In the genomic region with DNA sequence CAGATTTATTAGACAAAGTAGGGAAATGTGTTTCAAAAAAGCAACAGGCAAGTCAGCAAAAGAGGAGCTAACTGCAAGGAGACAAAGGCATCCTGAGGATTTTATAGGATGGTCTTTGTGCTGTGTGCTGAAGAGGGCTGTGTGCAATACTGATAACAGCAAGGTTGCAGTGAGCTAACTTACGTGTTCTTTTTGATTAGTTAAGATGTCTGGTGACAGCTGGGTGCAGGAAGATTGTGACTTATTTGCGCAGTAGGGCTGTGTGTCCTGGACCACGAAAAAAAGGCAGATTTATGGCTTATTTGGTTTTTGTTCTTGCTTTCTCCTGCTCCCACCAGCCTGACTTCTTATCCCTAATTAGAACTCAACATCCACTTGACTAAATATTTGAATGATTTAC, we compare ENCODE assay signal across 23 cellular contexts.
"Had no signal": no experiment of that assay in that cellular context is flagged by ENCODE, and none has a peak within 500 bp of the region (broad histone marks: within the 10 kb centered on the region; RNA-seq: fewer than 3 reads in every experiment).

No MANE protein-coding gene starts in this region.

- H3K9me3 Mint-ChIP-seq: nephron; neural progenitor cell; stimulated activated effector memory CD8-positive, alpha-beta T cell treated with anti-CD3 and anti-CD28 coated beads, Interleukin-12 subunit alpha, Interleukin-12 subunit beta, amount 100 ng/mL, for 72 hours; stimulated activated naive B cell treated with anti-CD40 and anti-IgM and Interleukin-4, amounts not matched to agents 10 μg/mL and 1 μg/mL and 100 μg/mL, for 72 hours; stimulated activated naive CD8-positive, alpha-beta T cell treated with anti-CD3 and anti-CD28 coated beads, Interleukin-15, Interleukin-2, amounts not matched to agents 100 ng/mL and 50 ng/mL, for 24 hours had no signal

- ATAC-seq: psoas muscle; right cardiac atrium; right lobe of liver; stimulated activated effector memory CD8-positive, alpha-beta T cell treated with anti-CD3 and anti-CD28 coated beads, Interleukin-12 subunit alpha, Interleukin-12 subunit beta, amount 100 ng/mL, for 72 hours; stimulated activated naive B cell treated with anti-CD40 and anti-IgM and Interleukin-4, amounts not matched to agents 10 μg/mL and 1 μg/mL and 100 μg/mL, for 72 hours had no signal

- H3K27ac Mint-ChIP-seq: nephron; neural progenitor cell; stimulated activated effector memory CD8-positive, alpha-beta T cell treated with anti-CD3 and anti-CD28 coated beads, Interleukin-12 subunit alpha, Interleukin-12 subunit beta, amount 100 ng/mL, for 72 hours; stimulated activated naive B cell treated with anti-CD40 and anti-IgM and Interleukin-4, amounts not matched to agents 10 μg/mL and 1 μg/mL and 100 μg/mL, for 72 hours; stimulated activated naive CD8-positive, alpha-beta T cell treated with anti-CD3 and anti-CD28 coated beads, Interleukin-15, Interleukin-2, amounts not matched to agents 100 ng/mL and 50 ng/mL, for 24 hours had no signal

- FAIRE-seq: small intestine, urothelium cell line had no signal

- H3K36me3 Mint-ChIP-seq: stimulated activated effector memory CD8-positive, alpha-beta T cell treated with anti-CD3 and anti-CD28 coated beads, Interleukin-12 subunit alpha, Interleukin-12 subunit beta, amount 100 ng/mL, for 72 hours had no signal

- DNase-seq: occipital lobe; ovary; posterior cingulate gyrus; psoas muscle; right cardiac atrium; right lobe of liver; sigmoid colon; small intestine; stimulated activated CD4-positive, alpha-beta T cell treated with anti-CD3 and anti-CD28 coated beads, Interleukin-15, amount 100 ng/mL, for 24 hours; stimulated activated CD4-positive, alpha-beta T cell treated with anti-CD3 and anti-CD28 coated beads, Interleukin-2, amount 100 ng/mL, for 24 hours; stimulated activated CD4-positive, alpha-beta T cell treated with anti-CD3 and anti-CD28 coated beads, Interleukin-2, amount 100 ng/mL, for 48 hours; stimulated activated CD4-positive, alpha-beta T cell treated with anti-CD3 and anti-CD28 coated beads, Interleukin-4, amount 100 ng/mL, for 24 hours; stimulated activated naive B cell treated with anti-CD40 and anti-IgM and Interleukin-4, amounts not matched to agents 10 μg/mL and 1 μg/mL and 100 μg/mL, for 72 hours; stimulated activated naive CD4-positive, alpha-beta T cell treated with Interleukin-2 at 50 U/mL for 16 hours; stomach; thyroid gland; trophoblast cell; upper lobe of left lung had no signal
